ENCODE assay signal across 10 cellular contexts in the genomic region with DNA sequence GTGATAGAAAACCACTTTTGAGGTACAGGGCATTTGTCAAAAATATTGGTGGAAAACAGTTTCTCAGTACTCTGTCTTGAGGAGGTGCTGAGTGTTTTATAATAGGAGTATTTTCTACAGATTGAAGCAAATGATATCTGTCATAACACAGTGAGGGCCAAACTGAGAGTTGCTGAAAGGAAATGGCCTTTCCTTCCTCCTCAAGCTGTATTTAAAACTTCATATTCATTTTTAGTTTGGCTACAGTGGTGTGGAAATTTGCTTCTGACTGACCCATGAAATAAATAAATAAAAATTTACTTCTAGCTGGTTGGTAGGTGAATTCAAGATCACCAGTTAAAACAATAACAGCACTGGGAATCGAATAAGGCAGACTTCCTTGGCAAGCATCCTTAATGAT.
"Had no signal": no experiment of that assay in that cellular context is flagged by ENCODE, and none has a peak within 500 bp of the region (broad histone marks: within the 10 kb centered on the region; RNA-seq: fewer than 3 reads in every experiment).

No MANE protein-coding gene starts in this region.

- H3K4me1 ChIP-seq: neural progenitor cell, pancreas had no signal

- H3K36me3 ChIP-seq: neural progenitor cell, pancreas, tibial artery had no signal

- ATAC-seq: pancreas; stimulated activated memory B cell treated with anti-CD40 and anti-IgM and Interleukin-4, amounts not matched to agents 10 μg/mL and 1 μg/mL and 100 μg/mL, for 72 hours; T-cell had no signal

- H3K9ac ChIP-seq: neural progenitor cell had no signal

- H3K4me2 ChIP-seq: neural progenitor cell had no signal

- H3K9me3 ChIP-seq: pancreas, tibial artery had no signal

- DNase-seq: activated naive CD8-positive, alpha-beta T cell treated with anti-CD3 and anti-CD28 coated beads for 36 hours; amygdala; pancreas; stimulated activated CD4-positive, alpha-beta T cell treated with anti-CD3 and anti-CD28 coated beads, Interleukin-2, amount 100 ng/mL, for 48 hours; T-cell; T-helper 9 cell; tibial artery had no signal

- H3K4me3 ChIP-seq: lung, neural progenitor cell, pancreas, tibial artery had no signal

- H3K27ac ChIP-seq: neural progenitor cell, pancreas, tibial artery had no signal

- H2AFZ ChIP-seq: neural progenitor cell had no signal

- H3K27me3 ChIP-seq: neural progenitor cell, pancreas, tibial artery had no signal
